1 cellular context compared by ENCODE assay signal in the genomic region with DNA sequence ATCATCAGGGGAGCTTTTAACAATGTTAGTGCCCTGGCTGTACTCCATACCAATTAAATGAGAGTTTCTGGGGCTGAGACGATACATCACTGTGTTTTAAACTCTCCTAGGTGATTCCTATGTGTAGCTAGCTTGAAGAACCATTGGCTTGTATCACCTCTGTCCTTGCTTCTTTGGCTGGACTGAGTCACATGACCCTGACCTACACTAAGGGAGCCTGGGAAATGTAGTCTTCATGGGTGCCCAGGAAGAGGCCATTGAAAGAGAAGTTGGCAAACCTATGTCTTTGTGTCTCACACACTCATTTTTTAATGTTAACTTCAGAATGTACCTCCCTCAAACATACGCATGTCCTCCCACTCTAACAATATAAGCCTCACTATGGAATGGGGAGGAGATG.
A peak's percentile ranks its signal among the peaks of the same experiment; 100 is the strongest.
TF ChIP-seq lines count a peak whose summit lies in the region.

No MANE protein-coding gene starts in this region.

TF ChIP-seq in H1, 55 proteins besides CTCF, POLR2A, EP300 and RAD21:
- TF ChIP-seq RNF2 (IDR thresholded peaks at IDR 0.05; ENCODE audit: borderline replicate concordance, low read depth, low read length, missing control alignments, poor library complexity, severe bottlenecking) = no peak
- TF ChIP-seq, protein P1, sequence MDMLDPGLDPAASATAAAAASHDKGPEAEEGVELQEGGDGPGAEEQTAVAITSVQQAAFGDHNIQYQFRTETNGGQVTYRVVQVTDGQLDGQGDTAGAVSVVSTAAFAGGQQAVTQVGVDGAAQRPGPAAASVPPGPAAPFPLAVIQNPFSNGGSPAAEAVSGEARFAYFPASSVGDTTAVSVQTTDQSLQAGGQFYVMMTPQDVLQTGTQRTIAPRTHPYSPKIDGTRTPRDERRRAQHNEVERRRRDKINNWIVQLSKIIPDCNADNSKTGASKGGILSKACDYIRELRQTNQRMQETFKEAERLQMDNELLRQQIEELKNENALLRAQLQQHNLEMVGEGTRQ (IDR thresholded peaks at IDR 0.05; ENCODE audit: low read length) = peak; percentile 82
- TF ChIP-seq SIX5 (IDR thresholded peaks at IDR 0.05; ENCODE audit: low read depth, low read length) = peak; percentile 55
- TF ChIP-seq YY1 (IDR thresholded peaks at IDR 0.05; ENCODE audit: low read depth, low read length) = peak; percentile 85
- TF ChIP-seq, protein P2, sequence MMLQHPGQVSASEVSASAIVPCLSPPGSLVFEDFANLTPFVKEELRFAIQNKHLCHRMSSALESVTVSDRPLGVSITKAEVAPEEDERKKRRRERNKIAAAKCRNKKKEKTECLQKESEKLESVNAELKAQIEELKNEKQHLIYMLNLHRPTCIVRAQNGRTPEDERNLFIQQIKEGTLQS (IDR thresholded peaks at IDR 0.05; ENCODE audit: insufficient read depth, low read depth, low read length) = 0 out of 2 replicates have a peak, but pooled peaks have one; percentile 46
- TF ChIP-seq HDAC6 (IDR thresholded peaks at IDR 0.05; ENCODE audit: low read depth, low read length) = no peak
